8 cellular contexts compared by ENCODE assay signal in genomic region chr15:92638291-92638708, GRCh38. TPM values are rescaled to one million over a fixed set of nuclear protein-coding genes. Genes with fewer than 3 reads are reported as not detected.
DNase-seq lines count a peak whose midpoint lies in the region; ATAC-seq and TF ChIP-seq lines count a peak whose summit lies in the region.

No MANE protein-coding gene starts in this region.

- H2BK12ac ChIP-seq in neuronal stem cell (ENCODE audit: low read length): no peak overlapping the region

- no peak overlapping the region for H3K18ac ChIP-seq in neuronal stem cell (ENCODE audit: low read length)

- 15 to 27% (median 16%) methylated on average over 9 of the region's 9 CpGs for WGBS in stomach, 5 donors
- no CpG with 5 or more reads among the region's 9 CpGs for WGBS in neuronal stem cell (ENCODE audit: extremely low coverage in 2 of 2, insufficient read length in 2 of 2, insufficient replicate concordance in 1 of 2), 2 donors

- H3K23ac ChIP-seq in neuronal stem cell (ENCODE audit: low read depth, low read length, poor library complexity): no peak overlapping the region

- peak; percentile 46 for ATAC-seq in HG02870 (IDR thresholded peaks at IDR 0.05; ENCODE audit: unreplicated experiment)
- ATAC-seq in HG02973 (IDR thresholded peaks at IDR 0.05; ENCODE audit: unreplicated experiment): no peak

- no peak overlapping the region for H3K4ac ChIP-seq in neuronal stem cell (ENCODE audit: low read length)

- DNase-seq in NCI-H510A treated with DMSO at 0.1 percent for 48 hours (lab: John Stamatoyannopoulos, UW) (peak; percentile 88), fibroblast of lung (ENCODE audit: low read depth in 2 of 2) (peak; percentile 24 to 57), stomach (peak; percentile 76), neuronal stem cell (ENCODE audit: low spot score) (no peak)
- no peak for DNase-seq in stimulated activated naive CD4-positive, alpha-beta T cell treated with Interleukin-2 at 50 U/mL for 16 hours (lab: John Stamatoyannopoulos, UW)
- DNase-seq in activated CD4-positive, CD25-positive, alpha-beta regulatory T cell (lab: John Stamatoyannopoulos, UW): no peak

- H4K8ac ChIP-seq in neuronal stem cell (ENCODE audit: low read depth, low read length): no peak overlapping the region

- H3K14ac ChIP-seq in neuronal stem cell (ENCODE audit: low read length): no peak overlapping the region

- TF ChIP-seq EP300 in stomach (IDR thresholded peaks at IDR 0.05): no peak

- no peaks in the 10 kb centered on the region for H4K20me1 ChIP-seq in fibroblast of lung (ENCODE audit: control insufficient read depth, extremely low read depth, insufficient read depth, low read length)

- no peak for TF ChIP-seq POLR2A in stomach (IDR thresholded peaks at IDR 0.05)

- H3K4me3 ChIP-seq in fibroblast of lung (replicated peaks in 1 of 4; ENCODE audit: control extremely low read depth in 1 of 4, insufficient read depth in 1 of 4, low read depth in 3 of 4, low read length in 4 of 4) (no peak overlapping the region), stomach (peak overlapping the region in 1 of 4 donors; percentile 1), neuronal stem cell (ENCODE audit: low read length in 2 of 2) (no peak overlapping the region)

- no peak overlapping the region for H4K91ac ChIP-seq in neuronal stem cell (ENCODE audit: low read depth, low read length, poor library complexity)

- H3K79me1 ChIP-seq in neuronal stem cell (ENCODE audit: low read depth, low read length): peaks cover 2% of the 10 kb centered on the region

- H3K4me2 ChIP-seq in fibroblast of lung (ENCODE audit: extremely low read depth, insufficient read depth, low read length): no peak overlapping the region
- H3K4me2 ChIP-seq in neuronal stem cell (ENCODE audit: insufficient read depth, low read length, poor library complexity, severe bottlenecking): no peak overlapping the region

- TF ChIP-seq CTCF in fibroblast of lung (conservative IDR thresholded peaks at IDR 0.05 in 1 of 2, IDR thresholded peaks at IDR 0.05 in 1 of 2; ENCODE audit: low read depth in 1 of 2, low read length in 2 of 2) (no peak), stomach (IDR thresholded peaks at IDR 0.05) (no peak)

- H3K9ac ChIP-seq in fibroblast of lung (ENCODE audit: insufficient read depth, low read length) (no peak overlapping the region), neuronal stem cell (ENCODE audit: low read depth, low read length, poor library complexity) (no peak overlapping the region)

- H3K4me1 ChIP-seq in fibroblast of lung (ENCODE audit: control insufficient read depth, extremely low read depth, insufficient read depth, low read length) (no peaks in the 10 kb centered on the region), stomach (peaks cover 56 to 76% (median 66%) of the 10 kb centered on the region in 4 donors), neuronal stem cell (ENCODE audit: control insufficient read depth in 2 of 2, insufficient read depth in 1 of 2, low read depth in 1 of 2, low read length in 2 of 2) (peaks cover 0 to 11% of the 10 kb centered on the region in 2 donors)

- H3K9me3 ChIP-seq in fibroblast of lung (ENCODE audit: control insufficient read depth, insufficient read depth, low read depth, low read length): no peaks in the 10 kb centered on the region
- H3K9me3 ChIP-seq in stomach: no peaks in the 10 kb centered on the region
- peaks cover 3 to 7% of the 10 kb centered on the region in 2 donors for H3K9me3 ChIP-seq in neuronal stem cell (replicated peaks in 1 of 2; ENCODE audit: control insufficient read depth in 2 of 2, insufficient read depth in 1 of 2, low read depth in 1 of 2, low read length in 2 of 2)

- no peak overlapping the region for H2BK5ac ChIP-seq in neuronal stem cell (ENCODE audit: low read length)

- H3K27me3 ChIP-seq in fibroblast of lung (ENCODE audit: control insufficient read depth, insufficient read depth, low read length) (no peaks in the 10 kb centered on the region), stomach (no peaks in the 10 kb centered on the region), neuronal stem cell (ENCODE audit: control insufficient read depth in 3 of 3, insufficient read depth in 3 of 3, low read depth in 1 of 3, low read length in 3 of 3) (no peaks in the 10 kb centered on the region)

- no peaks in the 10 kb centered on the region for H3K36me3 ChIP-seq in fibroblast of lung (ENCODE audit: control insufficient read depth, insufficient read depth, low read length)
- no peaks in the 10 kb centered on the region for H3K36me3 ChIP-seq in stomach
- H3K36me3 ChIP-seq in neuronal stem cell (replicated peaks in 1 of 2; ENCODE audit: control insufficient read depth in 2 of 2, insufficient read depth in 2 of 2, low read length in 2 of 2): no peaks in the 10 kb centered on the region

- no peak overlapping the region for H2AFZ ChIP-seq in fibroblast of lung (ENCODE audit: low read length)
- no peak overlapping the region for H2AFZ ChIP-seq in neuronal stem cell (ENCODE audit: low read length)

- H2BK15ac ChIP-seq in neuronal stem cell (ENCODE audit: low read length): no peak overlapping the region

- H3K27ac ChIP-seq in fibroblast of lung (ENCODE audit: insufficient read depth, low read length): no peak overlapping the region
- peak overlapping the region; percentile 63 to 91 (median 86) for H3K27ac ChIP-seq in stomach
- no peak overlapping the region for H3K27ac ChIP-seq in neuronal stem cell (replicated peaks; ENCODE audit: low read length)

- no peak overlapping the region for H2BK120ac ChIP-seq in neuronal stem cell (ENCODE audit: low read depth, low read length)

- intact Hi-C loops in stomach (cut with DNase I; ENCODE audit: low total_unique reads): no loop called here

- no peak overlapping the region for H2AK5ac ChIP-seq in neuronal stem cell (ENCODE audit: low read depth, low read length)

- H3K79me2 ChIP-seq in fibroblast of lung (ENCODE audit: control insufficient read depth, insufficient read depth, low read length): no peaks in the 10 kb centered on the region

RNA-seq across cellular contexts. Expression of gene FAM174B, which starts 17.3 kb away (rescaled TPM):
- total RNA-seq in fibroblast of lung: 1.0 and 2.8 TPM in 2 replicates
- polyA plus RNA-seq in fibroblast of lung: 0.87 and 1.4 TPM in 2 replicates
- polyA plus RNA-seq in fibroblast of lung (2012): 0.95 and 1.5 TPM in 2 replicates
- 12.0 and 13.0 TPM in 2 replicates for polyA minus RNA-seq in fibroblast of lung (ENCODE audit: low replicate concordance)
- total RNA-seq in stomach: 10 to 100 TPM; 14.6 to 54.0 (median 36.2) TPM
- polyA plus RNA-seq in stomach: 10 to 100 TPM; 21.7 to 30.3 (median 22.7) TPM
- polyA plus RNA-seq in neuronal stem cell (2013, experiment 1 of 2): 5.8 TPM
- polyA plus RNA-seq in neuronal stem cell (2013, experiment 2 of 2): 5.7 TPM

Comparison
In these comparisons a context has a peak if more than half of its experiments do, and no peak if none do; other contexts are left out.
1. DNase-seq: peak in NCI-H510A treated with DMSO at 0.1 percent for 48 hours (single experiment), fibroblast of lung (2 of 2) and stomach (single experiment); none in neuronal stem cell (single experiment), stimulated activated naive CD4-positive, alpha-beta T cell treated with Interleukin-2 at 50 U/mL for 16 hours (single experiment) and activated CD4-positive, CD25-positive, alpha-beta regulatory T cell (0 of 4).
2. H3K27ac ChIP-seq: peak in stomach (5 of 5); none in fibroblast of lung (single experiment) and neuronal stem cell (single experiment).